8 cellular contexts compared by ENCODE assay signal in genomic region chr9:85940832-85941616, GRCh38. TPM values are rescaled to one million over a fixed set of nuclear protein-coding genes. Genes with fewer than 3 reads are reported as not detected.
DNase-seq lines count a peak whose midpoint lies in the region; ATAC-seq and TF ChIP-seq lines count a peak whose summit lies in the region.

Gene NAA35 (plus strand): TSS chr9:85941146. CDS start chr9:85942160, 1,014 bp downstream.

- ATAC-seq in GM19043 (IDR thresholded peaks at IDR 0.05; ENCODE audit: low read depth, unreplicated experiment) (peak; percentile 91), HG03378 (IDR thresholded peaks at IDR 0.05; ENCODE audit: unreplicated experiment) (peak; percentile 94)

- no peak for TF ChIP-seq CTCF in AG09319 (IDR thresholded peaks at IDR 0.05; ENCODE audit: low read depth, low read length)

- DNase-seq in AG09319 (ENCODE audit: extremely low read depth, low read depth) (peak; percentile 91), NCI-H460 (ENCODE audit: extremely low read depth, low read depth) (peak; percentile 99), cerebellar nuclear complex (lab: John Stamatoyannopoulos, UW) (peak; percentile 83 to 94), islet precursor cell (peak; percentile 99)
- peak; percentile 99 for DNase-seq in activated CD4-positive, CD25-positive, alpha-beta regulatory T cell treated with anti-CD3 and anti-CD28 coated beads, Interleukin-2, amount 50 U/mL, for 72 hours
- DNase-seq in stimulated activated CD4-positive, alpha-beta T cell treated with anti-CD3 and anti-CD28 coated beads, Interleukin-12 subunit alpha, Interleukin-12 subunit beta, amount 100 ng/mL, for 48 hours (ENCODE audit: low read depth in 2 of 3, low spot score in 1 of 3), result peak; percentile 98 to 99 (median 99)

RNA-seq across cellular contexts. Expression of gene NAA35, which starts in this region (rescaled TPM):
- 28.1 and 32.8 TPM in 2 replicates for total RNA-seq in NCI-H460 (2014; rRNA removed; shearing (Covaris generic))
- 25.0 and 29.5 TPM in 2 replicates for polyA plus RNA-seq in NCI-H460 (2014; cell fraction: nucleus; rRNA removed)

Comparison
In these comparisons a context has a peak if more than half of its experiments do, and no peak if none do; other contexts are left out.
1. Peak in every context shown above with its lines: DNase-seq and ATAC-seq.